Comparison of ENCODE assay signal across 1 cellular context in the genomic region with DNA sequence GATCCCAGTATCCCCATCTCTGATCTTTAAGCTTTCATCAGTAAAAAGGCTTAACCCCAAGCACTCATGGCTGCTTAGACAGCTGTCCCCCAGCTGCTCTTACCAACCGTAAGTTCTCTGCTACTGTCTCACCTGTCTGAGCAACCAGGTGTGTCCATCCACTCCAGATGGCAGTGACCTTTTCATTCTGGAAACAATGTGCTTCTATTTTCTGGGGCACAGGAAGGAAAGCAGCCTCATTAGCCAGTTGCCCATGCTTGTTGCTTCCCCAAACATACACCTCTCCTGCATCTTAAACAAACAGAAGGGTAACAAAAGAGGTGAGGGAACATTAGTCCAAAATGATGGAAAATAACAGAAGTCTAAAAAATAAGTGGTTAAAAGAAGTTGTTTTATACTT.
TF ChIP-seq lines count a peak whose summit lies in the region.

No MANE protein-coding gene starts in this region.

TF ChIP-seq in HepG2, 621 proteins besides CTCF, POLR2A, EP300 and RAD21:
- no peak for TF ChIP-seq FOXP1 (IDR thresholded peaks at IDR 0.05)
- TF ChIP-seq FOXP1 (CRISPR knock-in tag; IDR thresholded peaks at IDR 0.05) = no peak
- no peak for TF ChIP-seq ARID3A (IDR thresholded peaks at IDR 0.05; ENCODE audit: low read depth, low read length)
- no peak for TF ChIP-seq ZSCAN21 (CRISPR knock-in tag; IDR thresholded peaks at IDR 0.05; ENCODE audit: borderline replicate concordance)
- TF ChIP-seq, protein P1, sequence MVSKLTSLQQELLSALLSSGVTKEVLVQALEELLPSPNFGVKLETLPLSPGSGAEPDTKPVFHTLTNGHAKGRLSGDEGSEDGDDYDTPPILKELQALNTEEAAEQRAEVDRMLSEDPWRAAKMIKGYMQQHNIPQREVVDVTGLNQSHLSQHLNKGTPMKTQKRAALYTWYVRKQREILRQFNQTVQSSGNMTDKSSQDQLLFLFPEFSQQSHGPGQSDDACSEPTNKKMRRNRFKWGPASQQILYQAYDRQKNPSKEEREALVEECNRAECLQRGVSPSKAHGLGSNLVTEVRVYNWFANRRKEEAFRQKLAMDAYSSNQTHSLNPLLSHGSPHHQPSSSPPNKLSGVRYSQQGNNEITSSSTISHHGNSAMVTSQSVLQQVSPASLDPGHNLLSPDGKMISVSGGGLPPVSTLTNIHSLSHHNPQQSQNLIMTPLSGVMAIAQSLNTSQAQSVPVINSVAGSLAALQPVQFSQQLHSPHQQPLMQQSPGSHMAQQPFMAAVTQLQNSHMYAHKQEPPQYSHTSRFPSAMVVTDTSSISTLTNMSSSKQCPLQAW (CRISPR knock-in tag; IDR thresholded peaks at IDR 0.05) = no peak
- no peak for TF ChIP-seq ETS1 (CRISPR knock-in tag; IDR thresholded peaks at IDR 0.05)
- no peak for TF ChIP-seq SPEN (CRISPR knock-in tag; IDR thresholded peaks at IDR 0.05; ENCODE audit: low read depth)
- TF ChIP-seq, protein P2, sequence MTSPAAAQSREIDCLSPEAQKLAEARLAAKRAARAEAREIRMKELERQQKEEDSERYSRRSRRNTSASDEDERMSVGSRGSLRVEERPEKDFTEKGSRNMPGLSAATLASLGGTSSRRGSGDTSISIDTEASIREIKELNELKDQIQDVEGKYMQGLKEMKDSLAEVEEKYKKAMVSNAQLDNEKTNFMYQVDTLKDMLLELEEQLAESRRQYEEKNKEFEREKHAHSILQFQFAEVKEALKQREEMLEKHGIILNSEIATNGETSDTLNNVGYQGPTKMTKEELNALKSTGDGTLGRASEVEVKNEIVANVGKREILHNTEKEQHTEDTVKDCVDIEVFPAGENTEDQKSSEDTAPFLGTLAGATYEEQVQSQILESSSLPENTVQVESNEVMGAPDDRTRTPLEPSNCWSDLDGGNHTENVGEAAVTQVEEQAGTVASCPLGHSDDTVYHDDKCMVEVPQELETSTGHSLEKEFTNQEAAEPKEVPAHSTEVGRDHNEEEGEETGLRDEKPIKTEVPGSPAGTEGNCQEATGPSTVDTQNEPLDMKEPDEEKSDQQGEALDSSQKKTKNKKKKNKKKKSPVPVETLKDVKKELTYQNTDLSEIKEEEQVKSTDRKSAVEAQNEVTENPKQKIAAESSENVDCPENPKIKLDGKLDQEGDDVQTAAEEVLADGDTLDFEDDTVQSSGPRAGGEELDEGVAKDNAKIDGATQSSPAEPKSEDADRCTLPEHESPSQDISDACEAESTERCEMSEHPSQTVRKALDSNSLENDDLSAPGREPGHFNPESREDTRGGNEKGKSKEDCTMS (CRISPR knock-in tag; conservative IDR thresholded peaks at IDR 0.05) = no peak
- TF ChIP-seq ZSCAN22 (CRISPR knock-in tag; IDR thresholded peaks at IDR 0.05) = no peak
- TF ChIP-seq HDAC1 (CRISPR knock-in tag; IDR thresholded peaks at IDR 0.05) = no peak
- TF ChIP-seq HHEX (CRISPR knock-in tag; IDR thresholded peaks at IDR 0.05) = no peak
- no peak for TF ChIP-seq ISL2 (CRISPR knock-in tag; IDR thresholded peaks at IDR 0.05)
- no peak for TF ChIP-seq PBX2 (CRISPR knock-in tag; IDR thresholded peaks at IDR 0.05)
- no peak for TF ChIP-seq ZZZ3 (CRISPR knock-in tag; IDR thresholded peaks at IDR 0.05; ENCODE audit: borderline replicate concordance)
- TF ChIP-seq ZNF781 (CRISPR knock-in tag; IDR thresholded peaks at IDR 0.05; ENCODE audit: borderline replicate concordance, not compliant biosample characterization) = no peak
- TF ChIP-seq SMARCE1 (IDR thresholded peaks at IDR 0.05; ENCODE audit: borderline replicate concordance) = no peak
- no peak for TF ChIP-seq ZNF724P (CRISPR knock-in tag; IDR thresholded peaks at IDR 0.05; ENCODE audit: borderline replicate concordance)
- no peak for TF ChIP-seq DDIT3 (CRISPR knock-in tag; IDR thresholded peaks at IDR 0.05)
